Comparison of ENCODE assay signal across 8 cellular contexts in the genomic region with DNA sequence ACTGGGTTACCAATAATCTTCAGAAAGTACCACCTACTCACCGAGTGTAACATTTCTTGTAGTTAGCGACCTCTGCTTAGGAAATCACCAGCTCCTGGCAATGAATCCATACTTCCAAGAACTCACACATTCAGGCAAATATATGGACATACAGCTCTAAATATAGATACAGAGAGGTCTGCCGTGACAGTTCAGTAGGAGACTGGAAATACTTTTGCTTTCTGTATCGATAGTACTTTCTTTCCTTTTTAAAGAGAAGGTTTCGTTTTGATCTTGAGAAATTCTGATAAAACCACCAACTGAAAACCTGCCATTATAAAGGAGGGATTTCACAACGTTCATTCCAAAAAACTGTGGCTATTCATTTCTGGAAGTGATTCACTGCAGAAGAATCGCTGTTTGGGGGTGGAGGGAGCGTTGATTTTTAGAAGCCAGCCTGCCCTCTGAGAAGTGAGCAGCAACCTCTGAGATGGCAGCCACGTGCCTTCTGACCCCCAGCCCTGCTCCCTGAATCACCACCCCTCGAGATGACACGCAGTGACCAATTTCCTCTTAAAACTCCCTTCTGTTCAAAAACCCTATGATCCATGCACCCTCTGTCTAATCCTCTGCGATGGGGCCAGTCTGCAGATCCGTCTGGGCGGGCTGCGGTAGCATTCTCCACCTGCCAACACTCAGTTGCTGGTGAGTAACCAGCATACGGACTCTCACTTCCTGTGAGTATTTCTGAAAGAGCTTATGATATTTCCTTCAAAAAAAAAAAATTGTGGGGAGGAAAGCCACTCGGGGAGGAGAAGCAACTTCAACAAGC.
DNase-seq lines count a peak whose midpoint lies in the region; ATAC-seq lines count a peak whose summit lies in the region.

No MANE protein-coding gene starts in this region.

- H3K9me3 Mint-ChIP-seq in memory B cell: no peaks in the 10 kb centered on the region

- H3K27ac Mint-ChIP-seq in memory B cell: peak overlapping the region; percentile 89

- no peaks in the 10 kb centered on the region for H3K27me3 Mint-ChIP-seq in memory B cell

- peaks cover 12% of the 10 kb centered on the region for H3K36me3 Mint-ChIP-seq in memory B cell

- peak overlapping the region; percentile 86 for H3K4me3 Mint-ChIP-seq in memory B cell

- peak; percentile 89 for ATAC-seq in memory B cell (ENCODE audit: low read depth)

- H3K4me1 Mint-ChIP-seq in memory B cell: peaks cover 56% of the 10 kb centered on the region

- peak; percentile 54 for DNase-seq in GDM1 (lab: John Stamatoyannopoulos, UW)
- DNase-seq in GOT3 (lab: John Stamatoyannopoulos, UW): peak; percentile 75
- DNase-seq in LHCN-M2 (ENCODE audit: low read depth): peak; percentile 100
- peak; percentile 46 to 65 (median 53) for DNase-seq in activated CD4-positive, CD25-positive, alpha-beta regulatory T cell (lab: John Stamatoyannopoulos, UW)
- DNase-seq in central memory CD4-positive, alpha-beta T cell: peak; percentile 90
- DNase-seq in memory B cell (ENCODE audit: low spot score in 2 of 2): peak; percentile 67 to 82
- peak; percentile 79 to 82 for DNase-seq in stimulated activated CD8-positive, alpha-beta memory T cell treated with anti-CD3 and anti-CD28 coated beads, Interleukin-15, amount 100 ng/mL, for 48 hours (ENCODE audit: low read depth in 2 of 2)
- DNase-seq in NCI-H446 treated with DMSO at 0.1 percent for 48 hours (lab: John Stamatoyannopoulos, UW): no peak
